16 cellular contexts compared by ENCODE assay signal in the genomic region with DNA sequence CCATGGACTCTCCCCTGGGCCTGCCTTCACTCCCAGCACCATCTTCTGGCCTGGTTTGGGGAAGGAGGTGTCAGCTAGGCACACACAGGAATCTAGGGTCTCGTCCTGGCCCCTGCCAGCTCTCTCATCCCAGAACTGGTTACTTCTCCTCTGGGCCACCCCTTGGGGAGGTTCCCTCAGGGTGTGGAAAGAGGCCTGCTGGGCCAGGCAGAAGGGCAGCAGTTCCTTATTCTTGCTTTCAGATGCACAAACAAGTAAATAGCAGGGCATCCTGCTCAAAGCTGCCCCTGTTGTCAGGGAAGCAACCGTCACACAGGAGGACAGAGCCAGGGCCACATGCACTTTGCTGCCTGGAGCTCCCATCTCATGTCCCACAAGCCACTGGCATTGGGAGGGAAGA.
DNase-seq lines count a peak whose midpoint lies in the region; ATAC-seq and TF ChIP-seq lines count a peak whose summit lies in the region.
"Had no signal": no experiment of that assay in that cellular context is flagged by ENCODE, and none has a peak within 500 bp of the region (broad histone marks: within the 10 kb centered on the region; RNA-seq: fewer than 3 reads in every experiment).

No MANE protein-coding gene starts in this region.

- no peak overlapping the region for H3K4me3 ChIP-seq in NB4 (ENCODE audit: low read depth, low read length)
- no peak overlapping the region for H3K4me3 ChIP-seq in adipocyte (ENCODE audit: low read length)
- peak overlapping the region in 2 of 4 donors; percentile 7 to 51 for H3K4me3 ChIP-seq in stomach
- H3K4me3 ChIP-seq: BLaER1, SJCRH30 had no signal

- no peak for ATAC-seq in activated naive CD8-positive, alpha-beta T cell treated with anti-CD3 and anti-CD28 coated beads, Interleukin-2, amount 50 U/mL, for 24 hours
- ATAC-seq in effector memory CD8-positive, alpha-beta T cell (replicated peaks): no peak
- ATAC-seq: activated T-cell treated with anti-CD3 and anti-CD28 coated beads, Interleukin-2, amount 50 U/mL, for 4 hours had no signal

- TF ChIP-seq EP300 in stomach (IDR thresholded peaks at IDR 0.05): no peak

- no peaks in the 10 kb centered on the region for H3K27me3 ChIP-seq in adipocyte (replicated peaks; ENCODE audit: control insufficient read depth, insufficient read depth, low read length)
- H3K27me3 ChIP-seq in stomach: no peaks in the 10 kb centered on the region
- H3K27me3 ChIP-seq: BLaER1, SJCRH30 had no signal

- H3K9me3 ChIP-seq in adipocyte (ENCODE audit: control insufficient read depth, low read length): no peaks in the 10 kb centered on the region
- no peaks in the 10 kb centered on the region for H3K9me3 ChIP-seq in stomach
- H3K9me3 ChIP-seq: BLaER1, SJCRH30 had no signal

- H3K27me3 Mint-ChIP-seq in mesothelial cell of epicardium (ENCODE audit: low read depth): no peaks in the 10 kb centered on the region
- H3K27me3 Mint-ChIP-seq in activated naive CD8-positive, alpha-beta T cell treated with anti-CD3 and anti-CD28 coated beads, Interleukin-2, amount 50 U/mL, for 24 hours: peaks cover 2% of the 10 kb centered on the region
- H3K27me3 Mint-ChIP-seq in effector memory CD8-positive, alpha-beta T cell: peaks cover 23 to 37% of the 10 kb centered on the region in 2 donors
- H3K27me3 Mint-ChIP-seq: activated CD4-positive, alpha-beta memory T cell treated with anti-CD3 and anti-CD28 coated beads for 36 hours had no signal

- TF ChIP-seq CTCF in NB4 (IDR thresholded peaks at IDR 0.05; ENCODE audit: low read depth, low read length) (no peak), mesothelial cell of epicardium (IDR thresholded peaks at IDR 0.05; ENCODE audit: unreplicated experiment) (no peak), stomach (IDR thresholded peaks at IDR 0.05) (no peak)

- 44 to 90% (median 73%) methylated on average over 2 of the region's 2 CpGs for WGBS in stomach, 5 donors

- intact Hi-C loops in stomach (cut with DNase I; ENCODE audit: low total_unique reads): no loop called here

- peak overlapping the region; percentile 88 for H3K27ac Mint-ChIP-seq in mesothelial cell of epicardium
- no peak overlapping the region for H3K27ac Mint-ChIP-seq in activated naive CD8-positive, alpha-beta T cell treated with anti-CD3 and anti-CD28 coated beads, Interleukin-2, amount 50 U/mL, for 24 hours
- no peak overlapping the region for H3K27ac Mint-ChIP-seq in effector memory CD8-positive, alpha-beta T cell
- H3K27ac Mint-ChIP-seq: activated CD4-positive, alpha-beta memory T cell treated with anti-CD3 and anti-CD28 coated beads for 36 hours; activated naive CD8-positive, alpha-beta T cell treated with anti-CD3 and anti-CD28 coated beads, Interleukin-2, amount 10 ng/mL, durations not matched to agents 7 days and 5 days; progenitor cell of endocrine pancreas had no signal

- H3K27ac ChIP-seq in stomach: peak overlapping the region in 4 of 5 donors; percentile 63 to 91 (median 83)
- H3K27ac ChIP-seq: BLaER1, SJCRH30 had no signal

- no peak for TF ChIP-seq POLR2A in NB4 (IDR thresholded peaks at IDR 0.05; ENCODE audit: extremely low read depth, insufficient read length)
- TF ChIP-seq POLR2A in stomach (IDR thresholded peaks at IDR 0.05): no peak

- H3K36me3 ChIP-seq in adipocyte (ENCODE audit: control insufficient read depth, insufficient read depth, low read length, severe bottlenecking): peaks cover 25% of the 10 kb centered on the region
- H3K36me3 ChIP-seq in stomach: peaks cover 0 to 46% (median 23%) of the 10 kb centered on the region in 4 donors
- H3K36me3 ChIP-seq: SJCRH30 had no signal

- H3K36me3 Mint-ChIP-seq in mesothelial cell of epicardium: no peaks in the 10 kb centered on the region
- no peaks in the 10 kb centered on the region for H3K36me3 Mint-ChIP-seq in activated naive CD8-positive, alpha-beta T cell treated with anti-CD3 and anti-CD28 coated beads, Interleukin-2, amount 50 U/mL, for 24 hours (ENCODE audit: low read depth)
- no peaks in the 10 kb centered on the region for H3K36me3 Mint-ChIP-seq in effector memory CD8-positive, alpha-beta T cell (ENCODE audit: insufficient read depth)
- H3K36me3 Mint-ChIP-seq: activated CD4-positive, alpha-beta memory T cell treated with anti-CD3 and anti-CD28 coated beads for 36 hours; activated naive CD8-positive, alpha-beta T cell treated with anti-CD3 and anti-CD28 coated beads, Interleukin-2, amount 10 ng/mL, durations not matched to agents 7 days and 5 days had no signal

- H3K4me1 Mint-ChIP-seq in mesothelial cell of epicardium: peaks cover 62% of the 10 kb centered on the region
- no peaks in the 10 kb centered on the region for H3K4me1 Mint-ChIP-seq in activated naive CD8-positive, alpha-beta T cell treated with anti-CD3 and anti-CD28 coated beads, Interleukin-2, amount 50 U/mL, for 24 hours
- no peaks in the 10 kb centered on the region for H3K4me1 Mint-ChIP-seq in effector memory CD8-positive, alpha-beta T cell (ENCODE audit: low read depth in 2 of 2)

- H3K4me3 Mint-ChIP-seq in mesothelial cell of epicardium: no peak overlapping the region
- H3K4me3 Mint-ChIP-seq in activated naive CD8-positive, alpha-beta T cell treated with anti-CD3 and anti-CD28 coated beads, Interleukin-2, amount 50 U/mL, for 24 hours: no peak overlapping the region
- no peak overlapping the region for H3K4me3 Mint-ChIP-seq in effector memory CD8-positive, alpha-beta T cell
- H3K4me3 Mint-ChIP-seq: activated CD4-positive, alpha-beta memory T cell treated with anti-CD3 and anti-CD28 coated beads for 36 hours; activated naive CD8-positive, alpha-beta T cell treated with anti-CD3 and anti-CD28 coated beads, Interleukin-2, amount 10 ng/mL, durations not matched to agents 7 days and 5 days; activated T-cell treated with anti-CD3 and anti-CD28 coated beads, Interleukin-2, amount 50 U/mL, for 4 hours had no signal

- no peaks in the 10 kb centered on the region for H3K9me3 Mint-ChIP-seq in mesothelial cell of epicardium
- H3K9me3 Mint-ChIP-seq in activated naive CD8-positive, alpha-beta T cell treated with anti-CD3 and anti-CD28 coated beads, Interleukin-2, amount 50 U/mL, for 24 hours: no peaks in the 10 kb centered on the region
- no peaks in the 10 kb centered on the region for H3K9me3 Mint-ChIP-seq in effector memory CD8-positive, alpha-beta T cell
- H3K9me3 Mint-ChIP-seq: activated CD4-positive, alpha-beta memory T cell treated with anti-CD3 and anti-CD28 coated beads for 36 hours; activated naive CD8-positive, alpha-beta T cell treated with anti-CD3 and anti-CD28 coated beads, Interleukin-2, amount 10 ng/mL, durations not matched to agents 7 days and 5 days; activated T-cell treated with anti-CD3 and anti-CD28 coated beads, Interleukin-2, amount 50 U/mL, for 4 hours had no signal

- H3K9ac ChIP-seq in adipocyte (ENCODE audit: low read length): peak overlapping the region; percentile 63
- H3K9ac ChIP-seq: BLaER1 had no signal

- H3K4me1 ChIP-seq in adipocyte (ENCODE audit: control insufficient read depth, insufficient read depth, low read length) (peaks cover 71% of the 10 kb centered on the region), stomach (peaks cover 12 to 88% (median 62%) of the 10 kb centered on the region in 4 donors)

- peak; percentile 3 for DNase-seq in NB4 (ENCODE audit: low read depth)
- DNase-seq in adipocyte (ENCODE audit: low read depth): no peak
- DNase-seq in mesothelial cell of epicardium (ENCODE audit: low spot score in 2 of 2, unreplicated experiment in 2 of 2): no peak
- no peak for DNase-seq in stomach
- DNase-seq in NCI-H82 treated with DMSO at 0.1 percent for 48 hours (lab: John Stamatoyannopoulos, UW; ENCODE audit: unreplicated experiment): no peak
- DNase-seq in activated naive CD8-positive, alpha-beta T cell treated with anti-CD3 and anti-CD28 coated beads, Interleukin-2, amount 50 U/mL, for 24 hours: no peak
- DNase-seq in effector memory CD8-positive, alpha-beta T cell: no peak
- DNase-seq: activated CD4-positive, alpha-beta memory T cell treated with anti-CD3 and anti-CD28 coated beads for 36 hours; activated naive CD8-positive, alpha-beta T cell treated with anti-CD3 and anti-CD28 coated beads, Interleukin-2, amount 10 ng/mL, durations not matched to agents 7 days and 5 days; activated T-cell treated with anti-CD3 and anti-CD28 coated beads, Interleukin-2, amount 50 U/mL, for 4 hours; islet precursor cell; Kasumi-1; SJCRH30; substantia nigra had no signal
